In genomic region chr13:53018690-53019647, GRCh38 we compare ENCODE assay signal across 21 cellular contexts. TPM values are rescaled to one million over a fixed set of nuclear protein-coding genes. Genes with fewer than 3 reads are reported as not detected.
DNase-seq lines count a peak whose midpoint lies in the region; FAIRE-seq and TF ChIP-seq lines count a peak whose summit lies in the region.
"Had no signal": no experiment of that assay in that cellular context is flagged by ENCODE, and none has a peak within 500 bp of the region (broad histone marks: within the 10 kb centered on the region; RNA-seq: fewer than 3 reads in every experiment).

No MANE protein-coding gene starts in this region.

- H3K27ac ChIP-seq in mesenchymal stem cell (ENCODE audit: low read length, poor library complexity, severe bottlenecking) (no peak overlapping the region), neutrophil (peak overlapping the region; percentile 71), PC-9 (no peak overlapping the region), esophagus squamous epithelium (no peak overlapping the region)

- no peak for DNase-seq in mesenchymal stem cell
- DNase-seq in PC-9, result no peak
- DNase-seq in activated CD4-positive, alpha-beta T cell treated with anti-CD3 and anti-CD28 coated beads, Interleukin-2, amount 50 U/mL, for 48 hours, result no peak
- DNase-seq in COR-L47 (lab: John Stamatoyannopoulos, UW), result no peak
- no peak for DNase-seq in esophagus squamous epithelium (lab: John Stamatoyannopoulos, UW)
- DNase-seq: ACHN; BE2C; C1 segment of cervical spinal cord; Caco-2; CD4-positive, CD25-positive, alpha-beta regulatory T cell; CD8-positive, alpha-beta memory T cell; H9 had no signal

- no peak overlapping the region for H3K4me3 ChIP-seq in mesenchymal stem cell (ENCODE audit: insufficient read depth in 1 of 2, low read depth in 1 of 2, low read length in 2 of 2)
- no peak overlapping the region for H3K4me3 ChIP-seq in neutrophil (ENCODE audit: low read depth in 1 of 2, low read length in 1 of 2)
- H3K4me3 ChIP-seq in PC-9, result no peak overlapping the region
- H3K4me3 ChIP-seq in esophagus squamous epithelium, result no peak overlapping the region

- peak; percentile 21 for FAIRE-seq in colon (lab: Jason Lieb, UNC)
- FAIRE-seq: A204.1, D721Med, G401.6, GM12891, GM19239, H1 had no signal

- H3K79me1 ChIP-seq in mesenchymal stem cell (replicated peaks; ENCODE audit: low read length, poor library complexity, severe bottlenecking), result no peaks in the 10 kb centered on the region

- H4K8ac ChIP-seq in mesenchymal stem cell (ENCODE audit: low read length), result no peak overlapping the region

- no TSS peak for BruUV-seq in PC-9 (replicated peaks; lab: Mats Ljungman, UMichigan)

- H3K4me2 ChIP-seq in mesenchymal stem cell (ENCODE audit: low read length, poor library complexity, severe bottlenecking) (no peak overlapping the region), PC-9 (no peak overlapping the region)

- H2AK5ac ChIP-seq in mesenchymal stem cell (ENCODE audit: low read length, severe bottlenecking), result no peak overlapping the region

- POLR2A ChIA-PET in PC-9 (lab: Charles Lee; ENCODE audit: unreplicated experiment), result no interaction called here

- H3K36me3 ChIP-seq in mesenchymal stem cell (ENCODE audit: control insufficient read depth in 1 of 2, insufficient read depth in 2 of 2, low read depth in 1 of 2, low read length in 2 of 2), result no peaks in the 10 kb centered on the region
- no peaks in the 10 kb centered on the region for H3K36me3 ChIP-seq in neutrophil
- H3K36me3 ChIP-seq in PC-9 (ENCODE audit: low read depth), result no peaks in the 10 kb centered on the region
- no peaks in the 10 kb centered on the region for H3K36me3 ChIP-seq in esophagus squamous epithelium
- H3K36me3 ChIP-seq: BE2C had no signal

- H3K23ac ChIP-seq in mesenchymal stem cell (ENCODE audit: low read length in 2 of 2), result no peak overlapping the region

- no peaks in the 10 kb centered on the region for H4K20me1 ChIP-seq in PC-9 (ENCODE audit: insufficient read depth)

- H3K79me2 ChIP-seq in PC-9 (ENCODE audit: low read depth), result no peaks in the 10 kb centered on the region

- H3K4ac ChIP-seq in mesenchymal stem cell (ENCODE audit: low read depth in 1 of 2, low read length in 2 of 2), result no peak overlapping the region

- no peak overlapping the region for H3K18ac ChIP-seq in mesenchymal stem cell (ENCODE audit: low read depth in 1 of 2, low read length in 2 of 2)

- no peaks in the 10 kb centered on the region for H3K9me3 ChIP-seq in mesenchymal stem cell (ENCODE audit: control insufficient read depth, low read length)
- no peaks in the 10 kb centered on the region for H3K9me3 ChIP-seq in neutrophil
- no peaks in the 10 kb centered on the region for H3K9me3 ChIP-seq in PC-9 (ENCODE audit: insufficient read depth, low read depth)
- no peaks in the 10 kb centered on the region for H3K9me3 ChIP-seq in esophagus squamous epithelium
- H3K9me3 ChIP-seq: BE2C, Caco-2 had no signal

- no peak overlapping the region for H2BK15ac ChIP-seq in mesenchymal stem cell (ENCODE audit: low read depth, poor library complexity, severe bottlenecking)

- H4K91ac ChIP-seq in mesenchymal stem cell (ENCODE audit: low read length), result peak overlapping the region; percentile 70

- H2BK5ac ChIP-seq in mesenchymal stem cell (ENCODE audit: low read depth, low read length, poor library complexity, severe bottlenecking), result no peak overlapping the region

- H3F3A ChIP-seq in PC-9 (ENCODE audit: insufficient read depth, low read depth), result no peaks in the 10 kb centered on the region

- H2AFZ ChIP-seq in mesenchymal stem cell (ENCODE audit: low read depth, low read length), result no peak overlapping the region
- no peak overlapping the region for H2AFZ ChIP-seq in PC-9

- H2BK12ac ChIP-seq in mesenchymal stem cell (ENCODE audit: low read length in 2 of 2), result no peak overlapping the region

- no peak overlapping the region for H3K14ac ChIP-seq in mesenchymal stem cell (ENCODE audit: low read length in 2 of 2)

- H3K4me1 ChIP-seq in mesenchymal stem cell (ENCODE audit: control insufficient read depth, insufficient read depth, low read depth, low read length), result no peaks in the 10 kb centered on the region
- H3K4me1 ChIP-seq in neutrophil (ENCODE audit: control insufficient read depth in 1 of 2, insufficient read depth in 1 of 2, low read depth in 1 of 2, low read length in 1 of 2), result peaks cover 100% of the 10 kb centered on the region in 2 experiments
- H3K4me1 ChIP-seq in PC-9 (replicated peaks; ENCODE audit: insufficient read depth), result no peaks in the 10 kb centered on the region
- H3K4me1 ChIP-seq in esophagus squamous epithelium, result peaks cover 0 to 10% (median 3%) of the 10 kb centered on the region in 3 donors
- H3K4me1 ChIP-seq: BE2C, Caco-2 had no signal

- H3K9ac ChIP-seq in mesenchymal stem cell (ENCODE audit: low read length), result no peak overlapping the region

- TF ChIP-seq CTCF in neutrophil (IDR thresholded peaks at IDR 0.05) (no peak), PC-9 (conservative IDR thresholded peaks at IDR 0.05) (no peak), esophagus squamous epithelium (IDR thresholded peaks at IDR 0.05) (no peak)

- no peak overlapping the region for H2BK120ac ChIP-seq in mesenchymal stem cell (ENCODE audit: low read depth, low read length)

- no peaks in the 10 kb centered on the region for H3K27me3 ChIP-seq in mesenchymal stem cell (ENCODE audit: control insufficient read depth in 1 of 2, insufficient read depth in 1 of 2, low read length in 2 of 2)
- H3K27me3 ChIP-seq in neutrophil, result no peaks in the 10 kb centered on the region
- peaks cover 10% of the 10 kb centered on the region; the same call in 1 of the 2 replicates for H3K27me3 ChIP-seq in PC-9 (ENCODE audit: insufficient read depth, low read depth)
- no peaks in the 10 kb centered on the region for H3K27me3 ChIP-seq in esophagus squamous epithelium
- H3K27me3 ChIP-seq: BE2C had no signal

- H3K9me2 ChIP-seq in PC-9 (ENCODE audit: insufficient read depth), result no peaks in the 10 kb centered on the region

- WGBS in mesenchymal stem cell, result 27% methylated on average over 1 of the region's 4 CpGs
- 78% methylated on average over 4 of the region's 4 CpGs for WGBS in esophagus squamous epithelium, 2 donors

- CTCF ChIA-PET in PC-9 (lab: Charles Lee), result no interaction called here

- intact Hi-C loops in PC-9 (cut with micrococcal nuclease; ENCODE audit: unreplicated experiment) (no loop called here), esophagus squamous epithelium (cut with DNase I) (no loop called here)

- no peak for TF ChIP-seq POLR2A in esophagus squamous epithelium (IDR thresholded peaks at IDR 0.05)

RNA-seq across cellular contexts. Expression of gene OLFM4, which starts 9.6 kb away (rescaled TPM):
- not detected for polyA plus RNA-seq in mesenchymal stem cell (2013, experiment 1 of 2)
- not detected for polyA plus RNA-seq in mesenchymal stem cell (2013, experiment 2 of 2)
- total RNA-seq in PC-9 (2021), result not detected in 2 replicates
- 1 to 10 TPM in 1 of 4 donors, under 1 TPM in 1, not detected in 2; 0.18 to 1.7 TPM for total RNA-seq in esophagus squamous epithelium
- total RNA-seq: Caco-2; CD4-positive, CD25-positive, alpha-beta regulatory T cell; CD8-positive, alpha-beta memory T cell; H1; H9; HT-29 had no signal
- polyA plus RNA-seq: CD4-positive, CD25-positive, alpha-beta regulatory T cell; CD8-positive, alpha-beta memory T cell; H1 had no signal
